In genomic region chr6:3363296-3364025, GRCh38 we compare ENCODE assay signal across 15 cellular contexts.
DNase-seq lines count a peak whose midpoint lies in the region; ATAC-seq, FAIRE-seq and TF ChIP-seq lines count a peak whose summit lies in the region.
"Had no signal": no experiment of that assay in that cellular context is flagged by ENCODE, and none has a peak within 500 bp of the region (broad histone marks: within the 10 kb centered on the region; RNA-seq: fewer than 3 reads in every experiment).

No MANE protein-coding gene starts in this region.

- H3K4me2 ChIP-seq in A549 (peak overlapping the region; percentile 37; the same call in 2 of the 3 replicates), GM23338 (no peak overlapping the region)

- peaks cover 59% of the 10 kb centered on the region for H3K4me1 Mint-ChIP-seq in GM23338
- no peaks in the 10 kb centered on the region for H3K4me1 Mint-ChIP-seq in activated T-helper 17 cell treated with anti-CD3 and anti-CD28 coated beads, Interleukin-2, amount 50 U/mL, for 72 hours

- H3K27ac ChIP-seq in A549 (peak overlapping the region in 1 of 2 experiments; percentile 56; a peak in 3 of 6 replicates), GM23338 (ENCODE audit: low read depth) (no peak overlapping the region), liver (ENCODE audit: low read depth in 1 of 2, low read length in 2 of 2) (peak overlapping the region; percentile 65 to 70)
- H3K27ac ChIP-seq: left ventricle myocardium inferior had no signal

- H3K79me2 ChIP-seq in GM23338 (replicated peaks; ENCODE audit: insufficient read depth), result peaks cover 33% of the 10 kb centered on the region

- peaks cover 26% of the 10 kb centered on the region for H3K36me3 Mint-ChIP-seq in GM23338 (ENCODE audit: low read depth)
- no peaks in the 10 kb centered on the region for H3K36me3 Mint-ChIP-seq in activated T-helper 17 cell treated with anti-CD3 and anti-CD28 coated beads, Interleukin-2, amount 50 U/mL, for 72 hours (ENCODE audit: low read depth)

- no peak for TF ChIP-seq POLR2A in A549 (IDR thresholded peaks at IDR 0.05; ENCODE audit: low read length)

- peak overlapping the region; percentile 86 for H3K27ac Mint-ChIP-seq in GM23338
- no peak overlapping the region for H3K27ac Mint-ChIP-seq in activated T-helper 17 cell treated with anti-CD3 and anti-CD28 coated beads, Interleukin-2, amount 50 U/mL, for 72 hours
- H3K27ac Mint-ChIP-seq: T-helper 2 cell treated with Interferon-gamma antibody and Interleukin-4, amounts not matched to agents 5 μg/mL and 100 μg/mL, for 36 hours had no signal

- H3K4me3 Mint-ChIP-seq in GM23338, result no peak overlapping the region
- H3K4me3 Mint-ChIP-seq in activated T-helper 17 cell treated with anti-CD3 and anti-CD28 coated beads, Interleukin-2, amount 50 U/mL, for 72 hours, result no peak overlapping the region
- H3K4me3 Mint-ChIP-seq: T-helper 2 cell treated with Interferon-gamma antibody and Interleukin-4, amounts not matched to agents 5 μg/mL and 100 μg/mL, for 36 hours had no signal

- H3K36me3 ChIP-seq in GM23338 (ENCODE audit: insufficient read depth) (no peaks in the 10 kb centered on the region), liver (ENCODE audit: control insufficient read depth in 4 of 4, insufficient read depth in 3 of 4, low read depth in 1 of 4, low read length in 3 of 4) (no peaks in the 10 kb centered on the region)
- H3K36me3 ChIP-seq: left ventricle myocardium inferior had no signal

- no peak for DNase-seq in A549 (ENCODE audit: low read depth in 1 of 2, low spot score in 1 of 2)
- DNase-seq in GM23338 (ENCODE audit: low spot score), result no peak
- no peak for DNase-seq in NCI-H2227 treated with DMSO at 0.1 percent for 48 hours (lab: John Stamatoyannopoulos, UW)
- DNase-seq in KBM-7, result no peak
- DNase-seq: activated CD8-positive, alpha-beta memory T cell treated with anti-CD3 and anti-CD28 coated beads, Interleukin-2, amount 50 U/mL, for 48 hours; anterior cingulate cortex; left ventricle myocardium inferior; NCI-H526; right cardiac atrium had no signal

- TF ChIP-seq CTCF in A549 (IDR thresholded peaks at IDR 0.05), result no peak
- no peak for TF ChIP-seq CTCF in GM23338 (conservative IDR thresholded peaks at IDR 0.05; ENCODE audit: low read depth in 2 of 2)
- TF ChIP-seq CTCF in liver (IDR thresholded peaks at IDR 0.05; ENCODE audit: low read depth, low read length, missing input control), result no peak

- H3K9ac ChIP-seq in liver (ENCODE audit: low read depth in 1 of 2, low read length in 2 of 2), result no peak overlapping the region

- H3K9me3 Mint-ChIP-seq in GM23338, result no peaks in the 10 kb centered on the region; the same call in 2 of the 3 replicates
- H3K9me3 Mint-ChIP-seq in activated T-helper 17 cell treated with anti-CD3 and anti-CD28 coated beads, Interleukin-2, amount 50 U/mL, for 72 hours, result no peaks in the 10 kb centered on the region
- H3K9me3 Mint-ChIP-seq: T-helper 2 cell treated with Interferon-gamma antibody and Interleukin-4, amounts not matched to agents 5 μg/mL and 100 μg/mL, for 36 hours had no signal

- peaks cover 10% of the 10 kb centered on the region for H3K27me3 Mint-ChIP-seq in GM23338 (ENCODE audit: insufficient read depth, low read depth, poor library complexity)
- H3K27me3 Mint-ChIP-seq in activated T-helper 17 cell treated with anti-CD3 and anti-CD28 coated beads, Interleukin-2, amount 50 U/mL, for 72 hours, result no peaks in the 10 kb centered on the region

- in situ Hi-C loops in KBM-7 (cut with MboI; ENCODE audit: low pct_unique_long_range_greater_than_20kb, low sequenced_read_pairs), result no loop called here

- no peak overlapping the region for H3K4me3 ChIP-seq in A549
- no peak overlapping the region for H3K4me3 ChIP-seq in GM23338
- H3K4me3 ChIP-seq in liver (ENCODE audit: low read depth in 1 of 3, low read length in 3 of 3), result no peak overlapping the region
- H3K4me3 ChIP-seq: left ventricle myocardium inferior had no signal

- POLR2A ChIA-PET in A549 (lab: Yijun Ruan, JAX), result no interaction called here

- H3K4me1 ChIP-seq in A549 (peaks cover 41% of the 10 kb centered on the region), GM23338 (ENCODE audit: insufficient read depth) (peaks cover 3% of the 10 kb centered on the region), liver (ENCODE audit: control insufficient read depth in 4 of 4, insufficient read depth in 4 of 4, low read length in 3 of 4) (peaks cover 15 to 56% (median 47%) of the 10 kb centered on the region in 4 donors)

- FAIRE-seq in A549 (lab: Jason Lieb, UNC), result no peak
- FAIRE-seq: GM12892 had no signal

- no peaks in the 10 kb centered on the region for H3K27me3 ChIP-seq in GM23338 (ENCODE audit: insufficient read depth)
- no peaks in the 10 kb centered on the region for H3K27me3 ChIP-seq in liver (ENCODE audit: control insufficient read depth in 4 of 4, insufficient read depth in 4 of 4, low read length in 3 of 4)

- H3K9me3 ChIP-seq in A549 (no peaks in the 10 kb centered on the region), liver (ENCODE audit: control insufficient read depth in 4 of 4, low read length in 3 of 4) (no peaks in the 10 kb centered on the region)
- H3K9me3 ChIP-seq: left ventricle myocardium inferior had no signal

- no peak overlapping the region for H2AFZ ChIP-seq in GM23338

- no peak for TF ChIP-seq EP300 in A549 (IDR thresholded peaks at IDR 0.05)

- peaks cover 5% of the 10 kb centered on the region; the same call in 1 of the 2 replicates for H4K20me1 ChIP-seq in GM23338 (replicated peaks; ENCODE audit: insufficient read depth)

- TF ChIP-seq RAD21 in A549 (conservative IDR thresholded peaks at IDR 0.05 in 1 of 2, IDR thresholded peaks at IDR 0.05 in 1 of 2) (no peak), liver (IDR thresholded peaks at IDR 0.05) (no peak)

- no peaks in the 10 kb centered on the region for H3K9me2 ChIP-seq in GM23338 (ENCODE audit: insufficient read depth)

- WGBS in A549 (ENCODE audit: missing lambda C conversion rate), result 65% methylated on average over 8 of the region's 10 CpGs
- 68% methylated on average over 10 of the region's 10 CpGs for WGBS in liver

- H3F3A ChIP-seq in GM23338 (replicated peaks; ENCODE audit: low read depth), result 0 out of 2 replicates have a peak, but pooled peaks cover under 1% of the 10 kb centered on the region

- ATAC-seq in A549, result peak in 1 of 2 experiments; percentile 43; a peak in 3 of 6 replicates
- no peak; the same call in 2 of the 3 replicates for ATAC-seq in GM23338
- ATAC-seq in activated T-helper 17 cell treated with anti-CD3 and anti-CD28 coated beads, Interleukin-2, amount 50 U/mL, for 72 hours (replicated peaks), result peak; percentile 42
- ATAC-seq in GM18907 (IDR thresholded peaks at IDR 0.05; ENCODE audit: unreplicated experiment), result no peak
- ATAC-seq in SK-N-SH treated with all-trans-retinoic acid at 6 μM for 48 hours, result no peak

- CTCF ChIA-PET in A549 (lab: Yijun Ruan, JAX), result no interaction called here

TF ChIP-seq in A549, 52 proteins besides CTCF, POLR2A, EP300 and RAD21 (continues in another document):
- no peak for TF ChIP-seq E2F6 (IDR thresholded peaks at IDR 0.05; ENCODE audit: borderline replicate concordance, low read depth)
- no peak for TF ChIP-seq BHLHE40 (IDR thresholded peaks at IDR 0.05; ENCODE audit: low read depth, low read length)
- TF ChIP-seq CBX8 (IDR thresholded peaks at IDR 0.05), result no peak
- no peak for TF ChIP-seq SMC3 (IDR thresholded peaks at IDR 0.05)

TF ChIP-seq in GM23338, 12 proteins besides CTCF, POLR2A, EP300 and RAD21 (continues in another document):
- TF ChIP-seq NANOG (IDR thresholded peaks at IDR 0.05; ENCODE audit: borderline replicate concordance), result no peak

TF ChIP-seq in liver, 16 proteins besides CTCF, POLR2A, EP300 and RAD21:
- TF ChIP-seq ATF3 (IDR thresholded peaks at IDR 0.05) (no peak), HNF4A (conservative IDR thresholded peaks at IDR 0.05) (peak in 1 of 2 donors; percentile 16), RXRA (IDR thresholded peaks at IDR 0.05) (peak; percentile 35 to 47), NR2F2 (IDR thresholded peaks at IDR 0.05) (no peak), JUND (IDR thresholded peaks at IDR 0.05) (peak in 1 of 2 donors; percentile 79)
TF ChIP-seq in liver: peak in this region for 3.

TF ChIP-seq in SK-N-SH treated with all-trans-retinoic acid at 6 μM for 48 hours, 23 proteins besides CTCF, POLR2A, EP300 and RAD21 (continues in another document):
- TF ChIP-seq ARNTL (CRISPR knock-in tag; IDR thresholded peaks at IDR 0.05; ENCODE audit: borderline replicate concordance, low read depth), result no peak
- TF ChIP-seq TCF4 (CRISPR knock-in tag; IDR thresholded peaks at IDR 0.05; ENCODE audit: borderline replicate concordance), result no peak
- TF ChIP-seq GLIS3 (CRISPR knock-in tag; IDR thresholded peaks at IDR 0.05), result no peak
- TF ChIP-seq CSDC2 (CRISPR knock-in tag; IDR thresholded peaks at IDR 0.05), result no peak
- no peak for TF ChIP-seq TOX (CRISPR knock-in tag; IDR thresholded peaks at IDR 0.05; ENCODE audit: borderline replicate concordance)
- no peak for TF ChIP-seq ZNF565 (CRISPR knock-in tag; conservative IDR thresholded peaks at IDR 0.05; ENCODE audit: low read depth)
- no peak for TF ChIP-seq POU6F1 (CRISPR knock-in tag; IDR thresholded peaks at IDR 0.05; ENCODE audit: borderline replicate concordance, low read depth)
- TF ChIP-seq BACH2 (CRISPR knock-in tag; IDR thresholded peaks at IDR 0.05; ENCODE audit: borderline replicate concordance), result no peak
- TF ChIP-seq CREB5 (CRISPR knock-in tag; IDR thresholded peaks at IDR 0.05; ENCODE audit: low read depth), result no peak
- no peak for TF ChIP-seq SNAI2 (CRISPR knock-in tag; IDR thresholded peaks at IDR 0.05)
